In the genomic region with DNA sequence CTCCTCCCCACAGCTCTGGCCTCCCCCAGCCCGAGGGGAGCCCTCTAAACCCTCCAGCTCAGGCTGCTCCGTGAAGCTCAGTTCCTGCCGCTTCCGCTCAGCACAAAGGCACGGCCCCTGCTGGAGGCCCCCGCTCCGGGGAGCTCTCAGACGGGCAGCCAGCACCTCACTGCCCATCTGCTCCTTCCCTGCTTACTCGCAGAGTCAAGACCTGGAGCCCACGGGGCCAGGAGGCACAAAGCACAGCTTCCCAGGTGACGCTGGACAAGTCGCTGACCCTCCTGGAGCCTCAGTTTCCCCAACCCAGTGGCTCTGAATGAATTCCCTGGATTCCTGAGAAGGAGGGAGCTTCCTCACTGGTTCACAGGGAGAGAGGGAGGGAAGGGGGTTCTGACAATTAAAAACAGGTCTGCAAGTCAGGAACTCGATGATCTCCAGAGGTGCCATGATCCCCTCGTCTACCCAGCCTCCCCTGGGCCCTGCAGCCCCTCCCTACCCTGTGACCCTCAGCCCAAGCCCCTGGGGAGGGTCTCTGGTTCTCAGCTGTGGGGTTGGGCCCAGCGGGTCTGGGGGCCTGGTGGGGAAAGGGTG, we compare ENCODE assay signal across 8 cellular contexts. TPM values are rescaled to one million over a fixed set of nuclear protein-coding genes. Genes with fewer than 3 reads are reported as not detected.
DNase-seq lines count a peak whose midpoint lies in the region; ATAC-seq, FAIRE-seq and TF ChIP-seq lines count a peak whose summit lies in the region.

No MANE protein-coding gene starts in this region.

- H3K27me3 ChIP-seq in Karpas-422 (ENCODE audit: low read length) (no peaks in the 10 kb centered on the region; the same call in 1 of the 2 replicates), iPS DF 6.9 (ENCODE audit: control insufficient read depth, insufficient read depth, low read length) (no peaks in the 10 kb centered on the region)

- TF ChIP-seq CTCF in D721Med (IDR thresholded peaks at IDR 0.05; ENCODE audit: insufficient read depth, missing control alignments) = no peak

- H3K4me1 Mint-ChIP-seq in activated naive CD4-positive, alpha-beta T cell treated with anti-CD3 and anti-CD28 coated beads, Interleukin-2, amount 50 U/mL, for 24 hours = peaks cover 25% of the 10 kb centered on the region

- H3K9ac ChIP-seq in Karpas-422 (ENCODE audit: low read length) = peak overlapping the region; percentile 65

- H3K79me2 ChIP-seq in Karpas-422 (ENCODE audit: low read length) = no peaks in the 10 kb centered on the region

- peak overlapping the region; percentile 49 for H3K4me3 Mint-ChIP-seq in activated naive CD4-positive, alpha-beta T cell treated with anti-CD3 and anti-CD28 coated beads, Interleukin-2, amount 50 U/mL, for 24 hours

- no peaks in the 10 kb centered on the region for H3K36me3 Mint-ChIP-seq in activated naive CD4-positive, alpha-beta T cell treated with anti-CD3 and anti-CD28 coated beads, Interleukin-2, amount 50 U/mL, for 24 hours

- peak; percentile 71 for ATAC-seq in stimulated activated naive CD8-positive, alpha-beta T cell treated with anti-CD3 and anti-CD28 coated beads, Interleukin-15, Interleukin-2, amounts not matched to agents 100 U/mL and 50 U/mL, for 24 hours
- no peak for ATAC-seq in HG03175 (IDR thresholded peaks at IDR 0.05; ENCODE audit: unreplicated experiment)

- no peak for FAIRE-seq in D721Med (lab: Jason Lieb, UNC)

- no peaks in the 10 kb centered on the region for H3K9me2 ChIP-seq in Karpas-422 (replicated peaks; ENCODE audit: insufficient read depth, low read length)

- peak overlapping the region; percentile 12 for H3K27ac Mint-ChIP-seq in activated naive CD4-positive, alpha-beta T cell treated with anti-CD3 and anti-CD28 coated beads, Interleukin-2, amount 50 U/mL, for 24 hours

- peaks cover 59% of the 10 kb centered on the region for H3K4me1 ChIP-seq in Karpas-422 (ENCODE audit: low read length)
- H3K4me1 ChIP-seq in iPS DF 6.9 (ENCODE audit: control insufficient read depth, insufficient read depth, low read length) = peaks cover 9% of the 10 kb centered on the region

- H3K9me3 Mint-ChIP-seq in activated naive CD4-positive, alpha-beta T cell treated with anti-CD3 and anti-CD28 coated beads, Interleukin-2, amount 50 U/mL, for 24 hours = no peaks in the 10 kb centered on the region

- no peak overlapping the region for H2AFZ ChIP-seq in Karpas-422 (ENCODE audit: low read length)

- no peaks in the 10 kb centered on the region for H3K9me3 ChIP-seq in Karpas-422 (ENCODE audit: low read length)
- H3K9me3 ChIP-seq in iPS DF 6.9 (ENCODE audit: control insufficient read depth, insufficient read depth, low read length) = no peaks in the 10 kb centered on the region

- H3K4me3 ChIP-seq in Karpas-422 (ENCODE audit: low read length) = peak overlapping the region; percentile 54
- H3K4me3 ChIP-seq in iPS DF 6.9 (ENCODE audit: low read length) = no peak overlapping the region

- peak overlapping the region; percentile 87 for H3K27ac ChIP-seq in Karpas-422 (ENCODE audit: low read length)
- no peak overlapping the region for H3K27ac ChIP-seq in iPS DF 6.9 (ENCODE audit: low read length)

- H3K4me2 ChIP-seq in Karpas-422 (ENCODE audit: low read depth, low read length, poor library complexity, severe bottlenecking) = peak overlapping the region; percentile 66

- H3K36me3 ChIP-seq in Karpas-422 (ENCODE audit: insufficient read depth, low read length) = no peaks in the 10 kb centered on the region
- no peaks in the 10 kb centered on the region for H3K36me3 ChIP-seq in iPS DF 6.9 (ENCODE audit: control insufficient read depth, insufficient read depth, low read length)

- no peaks in the 10 kb centered on the region for H3K27me3 Mint-ChIP-seq in activated naive CD4-positive, alpha-beta T cell treated with anti-CD3 and anti-CD28 coated beads, Interleukin-2, amount 50 U/mL, for 24 hours

- no CpG with 5 or more reads among the region's 15 CpGs for WGBS in iPS DF 6.9 (ENCODE audit: insufficient coverage, insufficient read length)

- H4K20me1 ChIP-seq in Karpas-422 (ENCODE audit: insufficient read depth, low read depth, low read length) = peaks cover 18% of the 10 kb centered on the region; the same call in 1 of the 2 replicates

- DNase-seq in D721Med (ENCODE audit: insufficient read length, low spot score) (peak; percentile 77), Karpas-422 (peak; percentile 87), iPS DF 6.9 (ENCODE audit: low read depth, low spot score) (peak; percentile 27), SKM-1 treated with dmso at 0.1 percent for 144 hours (lab: John Stamatoyannopoulos, UW; ENCODE audit: unreplicated experiment) (no peak), OCI-M2 (lab: John Stamatoyannopoulos, UW; ENCODE audit: unreplicated experiment) (no peak)
- DNase-seq in stimulated activated naive CD8-positive, alpha-beta T cell treated with anti-CD3 and anti-CD28 coated beads, Interleukin-15, Interleukin-2, amounts not matched to agents 100 U/mL and 50 U/mL, for 24 hours = peak; percentile 46

RNA-seq across cellular contexts. Expression of a gene that starts 36.2 kb away (rescaled TPM):
- total RNA-seq in Karpas-422 (2014; rRNA removed; shearing (Covaris generic); ENCODE audit: low replicate concordance) = 3.5 and 9.6 TPM in 2 replicates

Comparison
In these comparisons a context has a peak if more than half of its experiments do, and no peak if none do; other contexts are left out.
1. DNase-seq: peak in D721Med (single experiment), Karpas-422 (single experiment), iPS DF 6.9 (single experiment) and stimulated activated naive CD8-positive, alpha-beta T cell treated with anti-CD3 and anti-CD28 coated beads, Interleukin-15, Interleukin-2, amounts not matched to agents 100 U/mL and 50 U/mL, for 24 hours (single experiment); none in SKM-1 treated with dmso at 0.1 percent for 144 hours (single experiment) and OCI-M2 (single experiment).